18 cellular contexts compared by ENCODE assay signal in genomic region chr5:160555836-160556660, GRCh38.
DNase-seq lines count a peak whose midpoint lies in the region; ATAC-seq, FAIRE-seq and TF ChIP-seq lines count a peak whose summit lies in the region.
"Had no signal": no experiment of that assay in that cellular context is flagged by ENCODE, and none has a peak within 500 bp of the region (broad histone marks: within the 10 kb centered on the region; RNA-seq: fewer than 3 reads in every experiment).

No MANE protein-coding gene starts in this region.

- H3K27me3 ChIP-seq in RWPE2 (ENCODE audit: insufficient read depth, poor library complexity, severe bottlenecking) = no peaks in the 10 kb centered on the region
- no peaks in the 10 kb centered on the region for H3K27me3 ChIP-seq in left lung
- H3K27me3 ChIP-seq: ascending aorta had no signal

- no peak overlapping the region for H3K4me3 ChIP-seq in RWPE2 (ENCODE audit: severe bottlenecking)
- H3K4me3 ChIP-seq in left lung = no peak overlapping the region
- H3K4me3 ChIP-seq: ascending aorta had no signal

- H3K9me3 ChIP-seq in RWPE2 (ENCODE audit: severe bottlenecking) (no peaks in the 10 kb centered on the region), left lung (no peaks in the 10 kb centered on the region)
- H3K9me3 ChIP-seq: ascending aorta had no signal

- H3K36me3 ChIP-seq in RWPE2 (ENCODE audit: low read depth) (no peaks in the 10 kb centered on the region), left lung (no peaks in the 10 kb centered on the region)
- H3K36me3 ChIP-seq: ascending aorta had no signal

- no peak for TF ChIP-seq EP300 in Ishikawa (IDR thresholded peaks at IDR 0.05; ENCODE audit: borderline replicate concordance)

- H3K27ac ChIP-seq in RWPE2 (ENCODE audit: poor library complexity, severe bottlenecking) (peak overlapping the region; percentile 28), left lung (no peak overlapping the region)
- H3K27ac ChIP-seq: ascending aorta had no signal

- intact Hi-C loops in left lung (cut with DNase I) = no loop called here

- FAIRE-seq in GM19239 (lab: Jason Lieb, UNC) = no peak

- H3K4me1 ChIP-seq in RWPE2 (ENCODE audit: insufficient read depth, poor library complexity, severe bottlenecking) (peaks cover 2% of the 10 kb centered on the region), left lung (no peaks in the 10 kb centered on the region)
- H3K4me1 ChIP-seq: ascending aorta had no signal

- DNase-seq in AG20443 (ENCODE audit: low spot score) (peak; percentile 46), RWPE2 (ENCODE audit: low spot score) (no peak), left lung (peak in 1 of 2 donors; percentile 67), GM19239 (ENCODE audit: insufficient read length, low spot score) (no peak), SKM-1 (lab: John Stamatoyannopoulos, UW; ENCODE audit: unreplicated experiment) (no peak)
- no peak for DNase-seq in activated effector memory CD4-positive, alpha-beta T cell treated with Interleukin-2 at 50 U/mL for 16 hours
- DNase-seq: activated gamma-delta T cell treated with Interleukin-2 at 50 U/mL for 16 hours, GF-D8, glutamatergic neuron, H9, MM.1S, natural killer cell, NCI-H2171 treated with DMSO at 0.1 percent for 48 hours, SHP77 had no signal

- TF ChIP-seq CTCF in RWPE2 (IDR thresholded peaks at IDR 0.05; ENCODE audit: poor library complexity, severe bottlenecking) (no peak), left lung (IDR thresholded peaks at IDR 0.05) (no peak)

- peak; percentile 27; the same call in 1 of the 3 replicates for ATAC-seq in RWPE2 (ENCODE audit: low read depth)
- ATAC-seq in left lung = peak; percentile 54
- no peak for ATAC-seq in GM19463 (IDR thresholded peaks at IDR 0.05; ENCODE audit: unreplicated experiment)
- ATAC-seq: esophagus mucosa, natural killer cell had no signal

- no peak for TF ChIP-seq RAD21 in Ishikawa (IDR thresholded peaks at IDR 0.05; ENCODE audit: low read depth)

TF ChIP-seq in Ishikawa, 13 proteins besides CTCF, POLR2A, EP300 and RAD21:
- TF ChIP-seq TAF1 (IDR thresholded peaks at IDR 0.05; ENCODE audit: low read depth) (no peak), NFIC (IDR thresholded peaks at IDR 0.05) (peak; percentile 52)
